8 cellular contexts compared by ENCODE assay signal in the genomic region with DNA sequence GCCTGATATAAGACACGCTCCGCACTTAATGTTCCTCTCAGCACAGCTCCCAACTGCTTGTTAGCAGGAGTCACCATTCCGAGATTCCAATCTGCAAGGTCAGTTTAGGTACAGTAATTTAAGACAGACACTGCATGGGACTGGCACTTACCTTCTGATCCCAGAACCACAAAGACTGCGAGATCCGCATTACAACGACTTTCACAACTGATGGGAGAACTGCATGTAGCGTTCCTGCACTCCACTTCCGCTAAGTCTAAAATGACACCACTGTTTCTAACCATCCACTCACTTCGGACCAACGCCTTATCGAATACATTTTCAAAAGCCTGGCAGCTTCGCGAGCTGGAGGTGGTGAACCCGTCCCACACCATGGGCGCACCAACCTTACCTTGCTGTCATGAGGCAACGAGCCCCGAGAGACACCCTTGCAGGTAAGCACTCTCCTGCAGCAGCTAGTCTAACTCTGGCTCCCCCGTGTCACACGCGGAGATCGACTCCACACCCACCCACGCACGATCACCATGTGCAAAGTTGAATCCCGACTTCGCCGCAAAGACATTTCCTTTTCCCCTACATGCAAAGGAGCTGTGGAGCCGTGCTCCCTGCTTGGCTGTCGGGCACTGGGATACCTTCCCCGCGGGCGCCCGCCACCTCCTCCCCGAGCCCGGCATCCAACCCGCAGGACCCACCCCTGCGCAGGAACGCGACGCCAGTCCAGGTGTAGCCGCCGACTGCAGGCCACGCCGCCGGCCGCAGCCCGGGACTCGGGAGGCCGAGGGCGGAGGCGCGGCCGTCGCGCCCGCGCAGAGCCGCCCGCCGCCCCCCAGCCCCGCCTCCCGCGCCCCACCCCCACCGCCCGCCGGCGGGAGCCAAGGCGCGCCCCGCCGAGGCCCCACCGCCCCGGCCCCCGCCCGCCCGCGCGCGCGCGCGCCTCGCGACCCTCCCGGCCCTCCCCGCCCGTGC. TPM values are rescaled to one million over a fixed set of nuclear protein-coding genes. Genes with fewer than 3 reads are reported as not detected.
DNase-seq lines count a peak whose midpoint lies in the region; ATAC-seq and TF ChIP-seq lines count a peak whose summit lies in the region.

No MANE protein-coding gene starts in this region.

- peak overlapping the region; percentile 94 for H3K4me3 Mint-ChIP-seq in activated naive CD8-positive, alpha-beta T cell treated with anti-CD3 and anti-CD28 coated beads, Interleukin-2, amount 10 ng/mL, durations not matched to agents 7 days and 5 days

- no peaks in the 10 kb centered on the region for H3K9me3 ChIP-seq in DND-41 (ENCODE audit: insufficient read depth, low read length, severe bottlenecking)
- no peaks in the 10 kb centered on the region for H3K9me3 ChIP-seq in SK-N-SH
- H3K9me3 ChIP-seq in heart right ventricle, result no peaks in the 10 kb centered on the region

- H3K36me3 ChIP-seq in DND-41 (ENCODE audit: insufficient read depth, low read length) (peaks cover 26% of the 10 kb centered on the region), SK-N-SH (replicated peaks in 1 of 2; ENCODE audit: control insufficient read depth in 1 of 2, insufficient read depth in 2 of 2, low read length in 1 of 2) (peaks cover 0 to 10% of the 10 kb centered on the region in 2 experiments), heart right ventricle (peaks cover 0 to 11% (median 0%) of the 10 kb centered on the region in 9 donors), urinary bladder (ENCODE audit: insufficient read depth) (no peaks in the 10 kb centered on the region)

- H2AFZ ChIP-seq in DND-41 (ENCODE audit: low read depth, low read length), result peak overlapping the region; percentile 76
- H2AFZ ChIP-seq in SK-N-SH (ENCODE audit: low read depth), result peak overlapping the region; percentile 65; the same call in 1 of the 2 replicates

- intact Hi-C loops in heart right ventricle (cut with DNase I) (loop anchor here in 7 of 10 donors (1.0 to 10.0 kb wide), 6 partner anchors 63 to 118 kb away; a partner anchor contains a TSS), posterior vena cava (cut with DNase I) (loop anchor here in 1 of 2 donors (5.0 kb wide), 1 partner anchor 68 kb away; a partner anchor contains a TSS)

- peak overlapping the region; percentile 89 for H3K27ac Mint-ChIP-seq in activated naive CD8-positive, alpha-beta T cell treated with anti-CD3 and anti-CD28 coated beads, Interleukin-2, amount 10 ng/mL, durations not matched to agents 7 days and 5 days

- no peak for TF ChIP-seq EP300 in SK-N-SH (IDR thresholded peaks at IDR 0.05; ENCODE audit: borderline replicate concordance in 1 of 2, low read depth in 1 of 2, low read length in 1 of 2)

- TF ChIP-seq CTCF in DND-41 (IDR thresholded peaks at IDR 0.05; ENCODE audit: borderline replicate concordance, extremely low read depth, low read length, poor library complexity, severe bottlenecking), result no peak
- no peak for TF ChIP-seq CTCF in SK-N-SH (IDR thresholded peaks at IDR 0.05)
- no peak for TF ChIP-seq CTCF in heart right ventricle (IDR thresholded peaks at IDR 0.05)

- peak overlapping the region; percentile 99 to 100; a peak in 3 of 4 replicates for H3K4me3 ChIP-seq in DND-41 (ENCODE audit: low read depth in 1 of 2, low read length in 2 of 2)
- peak overlapping the region; percentile 98 for H3K4me3 ChIP-seq in Jurkat, Clone E6-1 (ENCODE audit: low read length)
- H3K4me3 ChIP-seq in SK-N-SH (ENCODE audit: low read depth in 2 of 2, low read length in 1 of 2), result peak overlapping the region; percentile 98 to 99
- H3K4me3 ChIP-seq in heart right ventricle, result peak overlapping the region; percentile 70 to 99 (median 94)
- H3K4me3 ChIP-seq in urinary bladder (ENCODE audit: low read depth, low read length), result peak overlapping the region; percentile 97

- POLR2A ChIA-PET in SK-N-SH (lab: Yijun Ruan, JAX), result interaction anchor here (1.2 to 1.7 kb wide), 2 partner anchors 66 kb away, joined by 4 to 9 read pairs; a partner anchor contains a TSS
- POLR2A ChIA-PET in activated naive CD8-positive, alpha-beta T cell treated with anti-CD3 and anti-CD28 coated beads, Interleukin-2, amount 10 ng/mL, durations not matched to agents 7 days and 5 days (lab: Charles Lee), result interaction anchor here (1.4 to 4.4 kb wide), 3 partner anchors 67 to 1018 kb away, joined by 4 to 37 read pairs (median 5); a partner anchor contains a TSS

- H3K79me2 ChIP-seq in DND-41 (ENCODE audit: insufficient read depth, low read length) (peaks cover 94% of the 10 kb centered on the region), SK-N-SH (ENCODE audit: insufficient read depth) (peaks cover 91% of the 10 kb centered on the region)

- H3K9me2 ChIP-seq in SK-N-SH, result no peaks in the 10 kb centered on the region

- H3K4me1 ChIP-seq in DND-41 (ENCODE audit: insufficient read depth, low read length) (peaks cover 48% of the 10 kb centered on the region), SK-N-SH (ENCODE audit: control insufficient read depth in 1 of 2, insufficient read depth in 2 of 2, low read depth in 1 of 2, low read length in 1 of 2) (peaks cover 5 to 22% of the 10 kb centered on the region in 2 experiments; a peak in 3 of 4 replicates), heart right ventricle (peaks cover 12 to 65% (median 42%) of the 10 kb centered on the region in 9 donors), urinary bladder (ENCODE audit: insufficient read depth) (no peaks in the 10 kb centered on the region)

- H3K27me3 Mint-ChIP-seq in activated naive CD8-positive, alpha-beta T cell treated with anti-CD3 and anti-CD28 coated beads, Interleukin-2, amount 10 ng/mL, durations not matched to agents 7 days and 5 days, result no peaks in the 10 kb centered on the region

- DNase-seq in DND-41 (peak; percentile 42), SK-N-SH (peak; percentile 94), heart right ventricle (peak in 1 of 2 donors; percentile 27), posterior vena cava (ENCODE audit: low spot score) (peak; percentile 81)
- DNase-seq in Jurkat, Clone E6-1 (ENCODE audit: low read depth, low spot score), result peak; percentile 23
- peak; percentile 71 for DNase-seq in activated naive CD8-positive, alpha-beta T cell treated with anti-CD3 and anti-CD28 coated beads, Interleukin-2, amount 10 ng/mL, durations not matched to agents 7 days and 5 days

- ATAC-seq in DND-41 (ENCODE audit: insufficient read depth, low read depth), result peak; percentile 27
- peak; percentile 40 for ATAC-seq in GM21576 (IDR thresholded peaks at IDR 0.05; ENCODE audit: unreplicated experiment)
- peak; percentile 30 for ATAC-seq in activated naive CD8-positive, alpha-beta T cell treated with anti-CD3 and anti-CD28 coated beads, Interleukin-2, amount 10 ng/mL, durations not matched to agents 7 days and 5 days (ENCODE audit: low read depth)
- ATAC-seq in heart right ventricle, result peak; percentile 17 to 58 (median 42)

- H3K4me2 ChIP-seq in DND-41 (ENCODE audit: insufficient read depth, low read length) (peak overlapping the region; percentile 87), SK-N-SH (peak overlapping the region; percentile 80)

- CTCF ChIA-PET in SK-N-SH (lab: Yijun Ruan, JAX), result interaction anchor here (0.8 to 5.1 kb wide), 4 partner anchors 9 to 367 kb away, joined by 3 to 42 read pairs (median 5); a partner anchor contains a TSS

- H3K27ac ChIP-seq in DND-41 (ENCODE audit: low read length) (peak overlapping the region; percentile 81), SK-N-SH (ENCODE audit: low read depth in 2 of 2, low read length in 1 of 2) (peak overlapping the region; percentile 43 to 84; a peak in 3 of 4 replicates), heart right ventricle (peak overlapping the region; percentile 85 to 95 (median 92)), urinary bladder (ENCODE audit: low read depth) (peak overlapping the region; percentile 81)

- H3K9ac ChIP-seq in DND-41 (ENCODE audit: low read depth, low read length) (peak overlapping the region; percentile 87), SK-N-SH (peak overlapping the region; percentile 72; the same call in 1 of the 2 replicates)

- no peaks in the 10 kb centered on the region for H3F3A ChIP-seq in SK-N-SH (replicated peaks; ENCODE audit: insufficient read depth)

- no peaks in the 10 kb centered on the region for H3K9me3 Mint-ChIP-seq in activated naive CD8-positive, alpha-beta T cell treated with anti-CD3 and anti-CD28 coated beads, Interleukin-2, amount 10 ng/mL, durations not matched to agents 7 days and 5 days

- H3K4me1 Mint-ChIP-seq in activated naive CD8-positive, alpha-beta T cell treated with anti-CD3 and anti-CD28 coated beads, Interleukin-2, amount 10 ng/mL, durations not matched to agents 7 days and 5 days, result peaks cover 43% of the 10 kb centered on the region

- H3K27me3 ChIP-seq in DND-41 (ENCODE audit: insufficient read depth, low read length, poor library complexity), result no peaks in the 10 kb centered on the region
- H3K27me3 ChIP-seq in SK-N-SH (ENCODE audit: insufficient read depth), result no peaks in the 10 kb centered on the region
- no peaks in the 10 kb centered on the region for H3K27me3 ChIP-seq in heart right ventricle

- H3K36me3 Mint-ChIP-seq in activated naive CD8-positive, alpha-beta T cell treated with anti-CD3 and anti-CD28 coated beads, Interleukin-2, amount 10 ng/mL, durations not matched to agents 7 days and 5 days, result peaks cover 13% of the 10 kb centered on the region

- no peak for TF ChIP-seq RAD21 in SK-N-SH (IDR thresholded peaks at IDR 0.05; ENCODE audit: low read length)

- 8% methylated on average over 32 of the region's 86 CpGs for WGBS in SK-N-SH (ENCODE audit: low lambda C conversion rate)
- 2% methylated on average over 47 to 86 of the region's 86 CpGs for WGBS in heart right ventricle, 2 donors
- 1% methylated on average over 75 of the region's 86 CpGs for WGBS in urinary bladder

- peaks cover 37% of the 10 kb centered on the region; the same call in 1 of the 2 replicates for H4K20me1 ChIP-seq in DND-41 (ENCODE audit: insufficient read depth, low read length)
- H4K20me1 ChIP-seq in SK-N-SH (ENCODE audit: insufficient read depth), result peaks cover 50% of the 10 kb centered on the region

RNA-seq across cellular contexts. Expression of a gene that starts 0.7 kb away (rescaled TPM):
- 30.1 TPM for polyA plus RNA-seq in Jurkat, Clone E6-1 (2012; ENCODE audit: insufficient read depth, insufficient read length)
- polyA plus RNA-seq in SK-N-SH (2012; rRNA removed) (17.1 and 19.1 TPM in 2 replicates), heart right ventricle (1 to 10 TPM; 6.0 to 8.6 TPM), urinary bladder (19.3 TPM)
- 14.2 and 17.9 TPM in 2 replicates for polyA plus RNA-seq in SK-N-SH (2012; cell fraction: cytosol; rRNA removed)
- 21.3 and 25.7 TPM in 2 replicates for polyA plus RNA-seq in SK-N-SH (2012; cell fraction: nucleus; rRNA removed)
- 10 to 100 TPM; 23.4 to 24.6 TPM for total RNA-seq in activated naive CD8-positive, alpha-beta T cell treated with anti-CD3 and anti-CD28 coated beads, Interleukin-2, amount 10 ng/mL, durations not matched to agents 7 days and 5 days
- total RNA-seq in heart right ventricle (10 to 100 TPM in 9 of 10 donors, 1 to 10 TPM in 1; 9.7 to 13.7 (median 11.2) TPM), posterior vena cava (10 to 100 TPM; 25.7 to 27.0 TPM), urinary bladder (18.1 TPM)

RNA-seq across cellular contexts. Expression of a gene that starts 0.9 kb away (rescaled TPM):
- 10.9 TPM for polyA plus RNA-seq in Jurkat, Clone E6-1 (2012; ENCODE audit: insufficient read depth, insufficient read length)
- 8.2 and 11.3 TPM in 2 replicates for polyA plus RNA-seq in SK-N-SH (2012; rRNA removed)
- polyA plus RNA-seq in SK-N-SH (2012; cell fraction: cytosol; rRNA removed), result 5.7 and 8.1 TPM in 2 replicates
- polyA plus RNA-seq in SK-N-SH (2012; cell fraction: nucleus; rRNA removed), result 10.6 and 16.1 TPM in 2 replicates
- 10 to 100 TPM; 10.6 to 10.9 TPM for total RNA-seq in activated naive CD8-positive, alpha-beta T cell treated with anti-CD3 and anti-CD28 coated beads, Interleukin-2, amount 10 ng/mL, durations not matched to agents 7 days and 5 days
- total RNA-seq in heart right ventricle, result 1 to 10 TPM; 2.9 to 5.6 (median 4.4) TPM
- polyA plus RNA-seq in heart right ventricle, result 1 to 10 TPM; 1.6 to 2.1 TPM
- 1 to 10 TPM; 7.5 to 8.3 TPM for total RNA-seq in posterior vena cava
- total RNA-seq in urinary bladder, result 8.0 TPM
- polyA plus RNA-seq in urinary bladder, result 4.0 TPM
